Comparison of ENCODE assay signal across 18 cellular contexts in genomic region chr2:237150831-237151230, GRCh38.
"Had no signal": no experiment of that assay in that cellular context is flagged by ENCODE, and none has a peak within 500 bp of the region (broad histone marks: within the 10 kb centered on the region; RNA-seq: fewer than 3 reads in every experiment).

No MANE protein-coding gene starts in this region.

- H3K27me3 ChIP-seq: thyroid gland, uterus had no signal

- ATAC-seq: mucosa of descending colon; naive thymus-derived CD4-positive, alpha-beta T cell; stimulated activated naive B cell treated with anti-CD40 and anti-IgM and Interleukin-4, amounts not matched to agents 10 μg/mL and 1 μg/mL and 100 μg/mL, for 72 hours had no signal

- H3K4me3 ChIP-seq: left ventricle myocardium inferior, mucosa of descending colon, thyroid gland, uterus had no signal

- H3K4me1 ChIP-seq: uterus had no signal

- DNase-seq: activated B cell treated with CpG ODN at 0.5 μM for 24 hours; activated CD4-positive, alpha-beta T cell treated with anti-CD3 and anti-CD28 coated beads, Interleukin-2, amount 50 U/mL, for 1 hour; activated CD8-positive, alpha-beta memory T cell treated with anti-CD3 and anti-CD28 coated beads for 24 hours; activated naive CD8-positive, alpha-beta T cell treated with anti-CD3 and anti-CD28 coated beads, Interleukin-2, amount 10 ng/mL, durations not matched to agents 7 days and 5 days; cortex of kidney; effector CD4-positive, alpha-beta T cell; foreskin fibroblast; glutamatergic neuron; hypothalamus; kidney; left ventricle myocardium inferior; mucosa of descending colon; naive thymus-derived CD4-positive, alpha-beta T cell; stimulated activated CD4-positive, alpha-beta T cell treated with anti-CD3 and anti-CD28 coated beads, Interleukin-4, amount 100 ng/mL, for 1 hour; stimulated activated naive B cell treated with anti-CD40 and anti-IgM and Interleukin-4, amounts not matched to agents 10 μg/mL and 1 μg/mL and 100 μg/mL, for 72 hours; thyroid gland; uterus had no signal

- H3K9me3 ChIP-seq: neutrophil, thyroid gland had no signal

- H3K36me3 ChIP-seq: left ventricle myocardium inferior, neutrophil, thyroid gland, uterus had no signal

- H3K27ac ChIP-seq: left ventricle myocardium inferior, neutrophil, thyroid gland, uterus had no signal
